ENCODE assay signal across 23 cellular contexts in the genomic region with DNA sequence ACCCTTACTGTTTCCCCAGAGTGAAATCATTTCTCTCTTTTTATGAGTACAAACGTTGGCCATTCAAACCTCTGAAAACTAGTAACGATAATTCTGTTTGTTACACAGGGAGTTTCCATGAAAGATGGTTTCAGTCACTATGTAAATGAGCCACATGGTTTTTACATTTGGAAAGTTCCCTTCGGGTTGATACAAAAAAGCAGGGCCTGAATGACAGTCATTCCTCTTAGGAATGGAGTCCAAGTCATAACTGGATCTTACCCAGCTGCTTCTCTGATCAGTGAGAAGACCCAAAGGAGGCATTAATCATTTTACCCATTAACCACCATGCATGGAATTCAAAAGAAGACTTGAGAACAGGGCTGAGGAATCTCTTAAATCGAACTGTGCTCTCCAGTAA. TPM values are rescaled to one million over a fixed set of nuclear protein-coding genes. Genes with fewer than 3 reads are reported as not detected.
"Had no signal": no experiment of that assay in that cellular context is flagged by ENCODE, and none has a peak within 500 bp of the region (broad histone marks: within the 10 kb centered on the region; RNA-seq: fewer than 3 reads in every experiment).

No MANE protein-coding gene starts in this region.

- H3K36me3 ChIP-seq: esophagus squamous epithelium, heart right ventricle, lower lobe of right lung, right lobe of liver, transverse colon had no signal

- ATAC-seq: activated T-cell treated with anti-CD3 and anti-CD28 coated beads, Interleukin-2, amount 50 U/mL, for 72 hours; heart right ventricle; left colon; lower lobe of right lung; mucosa of descending colon; right lobe of liver; stimulated activated naive B cell treated with anti-CD40 and anti-IgM and Interleukin-4, amounts not matched to agents 10 μg/mL and 1 μg/mL and 100 μg/mL, for 72 hours had no signal

- H3K27ac ChIP-seq: coronary artery, esophagus squamous epithelium, heart right ventricle, lower lobe of right lung, right lobe of liver, transverse colon had no signal

- H3K27me3 ChIP-seq: right lobe of liver had no signal

- H3K9me3 ChIP-seq: esophagus squamous epithelium, heart right ventricle, lower lobe of right lung, mucosa of descending colon, right lobe of liver, transverse colon had no signal

- H3K4me3 ChIP-seq: coronary artery, esophagus squamous epithelium, heart right ventricle, lower lobe of right lung, mucosa of descending colon, right lobe of liver, transverse colon had no signal

- DNase-seq: activated CD4-positive, alpha-beta memory T cell treated with anti-CD3 and anti-CD28 coated beads for 36 hours; activated CD4-positive, alpha-beta T cell treated with anti-CD3 and anti-CD28 coated beads for 4 hours; activated CD4-positive, CD25-positive, alpha-beta regulatory T cell; activated effector memory CD4-positive, alpha-beta T cell treated with Interleukin-2 at 50 U/mL for 16 hours; activated naive CD4-positive, alpha-beta T cell treated with anti-CD3 and anti-CD28 coated beads for 36 hours; activated naive CD8-positive, alpha-beta T cell treated with anti-CD3 and anti-CD28 coated beads, Interleukin-2, amount 10 ng/mL, durations not matched to agents 7 days and 5 days; activated T-cell treated with anti-CD3 and anti-CD28 coated beads, Interleukin-2, amount 50 U/mL, for 72 hours; amniotic stem cell; cerebellar nuclear complex; esophagus squamous epithelium; heart right ventricle; left colon; lower lobe of right lung; mesendoderm; mucosa of descending colon; occipital lobe; posterior cingulate gyrus; right lobe of liver; stimulated activated CD4-positive, alpha-beta T cell treated with anti-CD3 and anti-CD28 coated beads, Interleukin-15, amount 100 ng/mL, for 24 hours; stimulated activated naive B cell treated with anti-CD40 and anti-IgM and Interleukin-4, amounts not matched to agents 10 μg/mL and 1 μg/mL and 100 μg/mL, for 72 hours; transverse colon had no signal

RNA-seq across cellular contexts. Expression of gene SOWAHB, which starts 3.4 kb away (rescaled TPM):
- total RNA-seq: activated CD4-positive, alpha-beta memory T cell treated with anti-CD3 and anti-CD28 coated beads for 36 hours; activated naive CD4-positive, alpha-beta T cell treated with anti-CD3 and anti-CD28 coated beads for 36 hours; activated T-cell treated with anti-CD3 and anti-CD28 coated beads, Interleukin-2, amount 50 U/mL, for 72 hours; neural crest cell had no signal
- polyA plus RNA-seq: heart right ventricle had no signal
